In the genomic region with DNA sequence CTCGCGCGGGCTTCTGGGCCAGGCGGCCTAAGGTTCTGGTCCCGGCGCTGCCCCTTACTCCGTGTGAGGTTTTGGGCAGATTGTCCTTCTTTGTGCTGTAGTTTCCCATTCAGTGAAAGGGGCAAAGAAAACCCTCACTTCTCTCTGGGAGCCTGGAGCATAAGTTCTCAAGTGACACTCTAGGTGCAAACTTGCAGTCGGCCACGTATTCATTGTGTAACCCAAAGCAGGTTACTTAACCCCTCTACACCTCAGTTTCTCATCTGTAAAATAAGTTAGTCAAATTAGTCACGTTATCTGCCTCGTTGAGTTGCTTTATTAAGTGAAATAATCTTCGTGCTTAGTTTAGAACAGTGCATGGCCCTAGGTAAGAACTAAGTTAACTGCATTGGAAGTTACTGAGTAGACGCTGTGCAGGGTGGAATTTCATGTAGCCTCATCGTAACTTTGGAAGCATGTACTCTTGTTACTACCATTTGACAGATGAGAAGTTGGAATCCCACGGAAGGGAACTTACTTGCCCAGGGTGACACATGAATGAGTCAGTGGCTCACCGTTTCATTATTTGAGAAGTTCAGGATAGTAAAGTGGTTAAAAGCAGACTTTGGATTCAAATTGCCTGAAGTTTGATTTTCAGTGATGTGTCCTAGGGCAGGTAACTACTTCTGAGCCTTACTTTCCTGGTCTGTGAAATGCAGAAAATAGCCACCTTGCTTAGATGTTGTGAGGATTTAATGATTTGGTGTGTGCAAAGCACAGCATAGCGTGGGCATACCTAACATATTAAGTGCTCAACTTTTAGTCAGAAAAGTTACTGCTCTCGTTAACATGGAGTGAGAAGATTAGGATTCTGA, we compare ENCODE assay signal across 8 cellular contexts. TPM values are rescaled to one million over a fixed set of nuclear protein-coding genes. Genes with fewer than 3 reads are reported as not detected.
DNase-seq lines count a peak whose midpoint lies in the region; ATAC-seq, FAIRE-seq and TF ChIP-seq lines count a peak whose summit lies in the region.

No MANE protein-coding gene starts in this region.

- peak; percentile 6 to 8; a peak in 1 of 4 replicates for TF ChIP-seq EP300 in HepG2 (IDR thresholded peaks at IDR 0.05; ENCODE audit: low read depth in 2 of 2, low read length in 2 of 2)
- TF ChIP-seq EP300 in HepG2 (CRISPR knock-in tag; IDR thresholded peaks at IDR 0.05; ENCODE audit: borderline replicate concordance): no peak

- TF ChIP-seq POLR2A in HepG2 (IDR thresholded peaks at IDR 0.05; ENCODE audit: insufficient read depth in 1 of 2, low read depth in 2 of 2, low read length in 2 of 2): no peak

- no peak for FAIRE-seq in HepG2 (lab: Jason Lieb, UNC)

- ATAC-seq in HepG2 (no peak), HG03196 (IDR thresholded peaks at IDR 0.05; ENCODE audit: unreplicated experiment) (no peak)

- H3K4me2 ChIP-seq in HepG2 (ENCODE audit: low read depth, low read length): peak overlapping the region; percentile 96

- TF ChIP-seq CTCF in astrocyte of the spinal cord (IDR thresholded peaks at IDR 0.05; ENCODE audit: low read depth, low read length): no peak
- no peak for TF ChIP-seq CTCF in HepG2 (CRISPR knock-in tag; IDR thresholded peaks at IDR 0.05)

- peaks cover 62% of the 10 kb centered on the region for H3K79me2 ChIP-seq in HepG2 (ENCODE audit: insufficient read depth, low read length)

- H3K36me3 ChIP-seq in HepG2 (replicated peaks in 1 of 2; ENCODE audit: control insufficient read depth in 1 of 2, insufficient read depth in 2 of 2, low read length in 2 of 2): peaks cover 11 to 26% of the 10 kb centered on the region in 2 experiments
- H3K36me3 ChIP-seq in thymus (ENCODE audit: control insufficient read depth, insufficient read depth): peaks cover 11% of the 10 kb centered on the region

- WGBS in HepG2 (ENCODE audit: low lambda C conversion rate): 4% methylated on average over 18 of the region's 18 CpGs
- 11% methylated on average over 18 of the region's 18 CpGs for WGBS in thymus

- DNase-seq in GM04504 (ENCODE audit: low read depth) (peak; percentile 38), M059J (ENCODE audit: low read depth) (peak; percentile 90), astrocyte of the spinal cord (ENCODE audit: low read depth, low spot score) (peak; percentile 56), HepG2 (ENCODE audit: low spot score) (peak; percentile 59), DMS153 treated with DMSO at 0.1 percent for 48 hours (lab: John Stamatoyannopoulos, UW; ENCODE audit: unreplicated experiment) (no peak), NCI-H748 treated with DMSO at 0.1 percent for 48 hours (lab: John Stamatoyannopoulos, UW) (no peak)

- CTCF ChIA-PET in HepG2 (lab: Yijun Ruan, JAX; ENCODE audit: low intra/inter-chr PET ratio, low total read pairs): interaction anchor here (1.4 kb wide), 1 partner anchor 12 kb away, joined by 3 read pairs; no protein-coding TSS in a partner anchor

- intact Hi-C loops in HepG2 (cut with micrococcal nuclease; ENCODE audit: unreplicated experiment): loop anchor here (1.0 kb wide), 1 partner anchor 12 kb away; no protein-coding TSS in a partner anchor

- BruUV-seq in HepG2 (replicated peaks; lab: Mats Ljungman, UMichigan): TSS peak; percentile 66

- H3K9me3 ChIP-seq in HepG2 (ENCODE audit: low read length) (no peaks in the 10 kb centered on the region), thymus (ENCODE audit: control insufficient read depth) (no peaks in the 10 kb centered on the region)

- H3K27me3 ChIP-seq in HepG2 (ENCODE audit: control insufficient read depth in 1 of 2, insufficient read depth in 2 of 2, low read length in 2 of 2): no peaks in the 10 kb centered on the region; a peak in 1 of 5 replicates
- no peaks in the 10 kb centered on the region for H3K27me3 ChIP-seq in thymus (ENCODE audit: control insufficient read depth, insufficient read depth)

- peak; percentile 21; the same call in 1 of the 2 replicates for TF ChIP-seq RAD21 in HepG2 (CRISPR knock-in tag; IDR thresholded peaks at IDR 0.05)

- in situ Hi-C loops in astrocyte of the spinal cord (cut with HindIII; ENCODE audit: low sequenced_read_pairs): no loop called here
- in situ Hi-C loops in HepG2 (cut with HindIII; ENCODE audit: extremely low pct_ligation_motif_present, low pct_unique_long_range_greater_than_20kb): no loop called here

- peaks cover 38% of the 10 kb centered on the region for H4K20me1 ChIP-seq in HepG2 (ENCODE audit: insufficient read depth, low read length)

- peak overlapping the region; percentile 95 for H3K27ac ChIP-seq in HepG2 (ENCODE audit: extremely low read length, insufficient read depth, low read length)
- H3K27ac ChIP-seq in thymus (ENCODE audit: low read depth): peak overlapping the region; percentile 92

- peak overlapping the region; percentile 99 for H3K9ac ChIP-seq in HepG2 (ENCODE audit: insufficient read depth, low read depth, low read length)

- H3K4me1 ChIP-seq in HepG2 (ENCODE audit: insufficient read depth, low read length) (peaks cover 50% of the 10 kb centered on the region), thymus (ENCODE audit: control insufficient read depth, insufficient read depth, low read length) (peaks cover 13% of the 10 kb centered on the region)

- H2AFZ ChIP-seq in HepG2 (ENCODE audit: low read length): no peak overlapping the region

- POLR2A ChIA-PET in HepG2 (lab: Yijun Ruan, JAX): interaction anchor here (0.9 to 2.5 kb wide), 15 partner anchors 9 to 501 kb away, joined by 3 to 36 read pairs (median 8); partner anchors contain the start of genes BLCAP, RBL1 and SRC

- H3K4me3 ChIP-seq in astrocyte of the spinal cord (ENCODE audit: low read depth, low read length): peak overlapping the region; percentile 71
- peak overlapping the region; percentile 77 to 94 (median 89) for H3K4me3 ChIP-seq in HepG2 (replicated peaks in 1 of 3; ENCODE audit: insufficient read depth in 1 of 3, low read depth in 2 of 3, low read length in 3 of 3)
- H3K4me3 ChIP-seq in thymus (ENCODE audit: low read length): peak overlapping the region; percentile 84

TF ChIP-seq in HepG2, 621 proteins besides CTCF, POLR2A, EP300 and RAD21 (continues in another document):
- TF ChIP-seq ZFY (CRISPR knock-in tag; IDR thresholded peaks at IDR 0.05) (no peak), NFE2L2 (IDR thresholded peaks at IDR 0.05; ENCODE audit: low read length) (no peak), KAT7 (CRISPR knock-in tag; IDR thresholded peaks at IDR 0.05; ENCODE audit: borderline replicate concordance) (no peak), RARG (CRISPR knock-in tag; IDR thresholded peaks at IDR 0.05; ENCODE audit: low read depth) (no peak), ZNF30 (CRISPR knock-in tag; IDR thresholded peaks at IDR 0.05) (no peak), BRCA1 (CRISPR knock-in tag; IDR thresholded peaks at IDR 0.05) (no peak)

RNA-seq across cellular contexts. Expression of gene MROH8, which starts 0.6 kb away (rescaled TPM):
- total RNA-seq in M059J (2014; rRNA removed; shearing (Covaris generic)): 2.1 TPM in 1 of 2 replicates, not detected in the other
- 5.5 and 6.1 TPM in 2 replicates for total RNA-seq in HepG2 (2016; rRNA removed; fragmentation: Illumina TruSeq; extraction: Trizol)
- total RNA-seq in HepG2 (2016; cell fraction: cytosol; rRNA removed; fragmentation: Illumina TruSeq; extraction: Trizol; ENCODE audit: low read depth): 3.0 TPM in 2 replicates
- 5.5 TPM in 2 replicates for total RNA-seq in HepG2 (2016; cell fraction: insoluble cytoplasmic fraction; rRNA removed; fragmentation: Illumina TruSeq; extraction: Trizol)
- 3.6 and 4.2 TPM in 2 replicates for total RNA-seq in HepG2 (2016; cell fraction: membrane; rRNA removed; fragmentation: Illumina TruSeq; extraction: Trizol)
- 5.8 and 6.6 TPM in 2 replicates for total RNA-seq in HepG2 (2016; cell fraction: nucleus; rRNA removed; fragmentation: Illumina TruSeq; extraction: Trizol)
- polyA plus RNA-seq in HepG2 (2011; rRNA removed) (2.6 and 3.1 TPM in 2 replicates), thymus (3.2 TPM)
- polyA plus RNA-seq in HepG2 (2011; cell fraction: cytosol; rRNA removed): 2.7 and 3.2 TPM in 2 replicates
- polyA plus RNA-seq in HepG2 (2011; cell fraction: nucleus; rRNA removed): 4.4 and 5.1 TPM in 2 replicates
- polyA plus RNA-seq in HepG2 (2012): 4.1 and 4.8 TPM in 2 replicates
- polyA plus RNA-seq in HepG2 (2016; cell fraction: cytosol; fragmentation: Illumina TruSeq; extraction: Trizol; ENCODE audit: low read depth): 1.9 and 2.2 TPM in 2 replicates
- polyA plus RNA-seq in HepG2 (2016; cell fraction: insoluble cytoplasmic fraction; fragmentation: Illumina TruSeq; extraction: Trizol; ENCODE audit: low read depth): 5.6 and 6.7 TPM in 2 replicates
- polyA plus RNA-seq in HepG2 (2016; cell fraction: membrane; fragmentation: Illumina TruSeq; extraction: Trizol; ENCODE audit: low read depth): 3.7 and 4.5 TPM in 2 replicates
- polyA plus RNA-seq in HepG2 (2016; cell fraction: nucleus; fragmentation: Illumina TruSeq; extraction: Trizol; ENCODE audit: insufficient read depth, low read depth): 5.9 and 6.7 TPM in 2 replicates
- polyA minus RNA-seq in HepG2 (2011; rRNA and poly(A)+ RNA removed; ENCODE audit: low replicate concordance): 0.77 and 2.5 TPM in 2 replicates
- 0.62 and 1.6 TPM in 2 replicates for polyA minus RNA-seq in HepG2 (2011; cell fraction: cytosol; rRNA and poly(A)+ RNA removed)
- polyA minus RNA-seq in HepG2 (2011; cell fraction: nucleus; rRNA and poly(A)+ RNA removed): 7.2 and 10.6 TPM in 2 replicates

RNA-seq across cellular contexts. Expression of gene RPN2, which starts 0.8 kb away (rescaled TPM):
- 724 and 791 TPM in 2 replicates for total RNA-seq in M059J (2014; rRNA removed; shearing (Covaris generic))
- 284 and 587 TPM in 2 replicates for total RNA-seq in HepG2 (2016; rRNA removed; fragmentation: Illumina TruSeq; extraction: Trizol)
- total RNA-seq in HepG2 (2016; cell fraction: cytosol; rRNA removed; fragmentation: Illumina TruSeq; extraction: Trizol; ENCODE audit: low read depth): 65.3 and 71.8 TPM in 2 replicates
- 271 and 578 TPM in 2 replicates for total RNA-seq in HepG2 (2016; cell fraction: insoluble cytoplasmic fraction; rRNA removed; fragmentation: Illumina TruSeq; extraction: Trizol)
- 95.8 and 99.1 TPM in 2 replicates for total RNA-seq in HepG2 (2016; cell fraction: membrane; rRNA removed; fragmentation: Illumina TruSeq; extraction: Trizol)
- 514 and 600 TPM in 2 replicates for total RNA-seq in HepG2 (2016; cell fraction: nucleus; rRNA removed; fragmentation: Illumina TruSeq; extraction: Trizol)
- 1,560 and 1,818 TPM in 2 replicates for polyA plus RNA-seq in HepG2 (2011; rRNA removed)
- 1,385 TPM in 2 replicates for polyA plus RNA-seq in HepG2 (2011; cell fraction: cytosol; rRNA removed)
- 528 and 556 TPM in 2 replicates for polyA plus RNA-seq in HepG2 (2011; cell fraction: nucleus; rRNA removed)
- polyA plus RNA-seq in HepG2 (2012): 566 and 592 TPM in 2 replicates
- 52.7 and 53.5 TPM in 2 replicates for polyA plus RNA-seq in HepG2 (2016; cell fraction: cytosol; fragmentation: Illumina TruSeq; extraction: Trizol; ENCODE audit: low read depth)
- 324 and 345 TPM in 2 replicates for polyA plus RNA-seq in HepG2 (2016; cell fraction: insoluble cytoplasmic fraction; fragmentation: Illumina TruSeq; extraction: Trizol; ENCODE audit: low read depth)
- polyA plus RNA-seq in HepG2 (2016; cell fraction: membrane; fragmentation: Illumina TruSeq; extraction: Trizol; ENCODE audit: low read depth): 79.9 and 84.4 TPM in 2 replicates
- polyA plus RNA-seq in HepG2 (2016; cell fraction: nucleus; fragmentation: Illumina TruSeq; extraction: Trizol; ENCODE audit: insufficient read depth, low read depth): 808 and 883 TPM in 2 replicates
- 817 and 1,556 TPM in 2 replicates for polyA minus RNA-seq in HepG2 (2011; rRNA and poly(A)+ RNA removed; ENCODE audit: low replicate concordance)
- polyA minus RNA-seq in HepG2 (2011; cell fraction: cytosol; rRNA and poly(A)+ RNA removed): 735 and 849 TPM in 2 replicates
- polyA minus RNA-seq in HepG2 (2011; cell fraction: nucleus; rRNA and poly(A)+ RNA removed): 241 and 296 TPM in 2 replicates
- polyA plus RNA-seq in thymus: 70.0 TPM

Comparison
In these comparisons a context has a peak if more than half of its experiments do, and no peak if none do; other contexts are left out.
1. DNase-seq: peak in GM04504 (single experiment), M059J (single experiment), astrocyte of the spinal cord (single experiment) and HepG2 (single experiment); none in DMS153 treated with DMSO at 0.1 percent for 48 hours (single experiment) and NCI-H748 treated with DMSO at 0.1 percent for 48 hours (single experiment).
2. Peak in every context shown above with its lines, with median percentiles within 50 percentile points of each other: H3K4me3 ChIP-seq.